Comparison of ENCODE assay signal across 19 cellular contexts in the genomic region with DNA sequence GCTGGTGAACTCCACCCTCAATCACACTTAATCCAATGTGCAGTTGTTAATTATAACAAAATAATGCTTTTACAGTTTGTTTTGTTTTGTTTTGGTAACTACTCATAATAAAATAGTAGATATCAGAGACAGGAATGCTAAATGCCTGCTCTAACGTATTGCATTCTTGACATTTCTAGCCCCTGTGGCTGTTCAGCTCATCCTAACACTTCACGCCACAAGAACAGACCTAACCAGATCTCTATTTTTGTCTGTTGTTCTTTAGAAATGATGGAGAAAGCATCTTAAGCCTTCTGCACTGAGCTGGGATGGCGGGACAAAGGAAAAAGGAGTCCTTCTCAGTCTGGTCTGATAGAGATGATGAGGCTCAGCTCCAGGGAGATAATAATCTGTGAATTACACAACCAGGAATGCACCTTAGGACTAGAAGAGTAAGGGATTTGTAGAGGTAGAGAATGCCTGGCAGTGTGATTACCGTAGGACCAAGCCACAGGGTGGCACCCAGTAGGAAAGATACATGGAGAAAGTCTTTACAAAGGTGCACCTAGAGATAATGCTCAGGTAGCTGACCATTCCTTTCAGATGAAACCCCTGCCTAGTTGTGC.
A peak's percentile ranks its signal among the peaks of the same experiment; 100 is the strongest.
DNase-seq lines count a peak whose midpoint lies in the region; ATAC-seq, FAIRE-seq and TF ChIP-seq lines count a peak whose summit lies in the region.
"Had no signal": no experiment of that assay in that cellular context is flagged by ENCODE, and none has a peak within 500 bp of the region (broad histone marks: within the 10 kb centered on the region; RNA-seq: fewer than 3 reads in every experiment).

No MANE protein-coding gene starts in this region.

- H3K4me3 ChIP-seq in astrocyte (ENCODE audit: insufficient read depth, low read depth, low read length) (no peak overlapping the region), right cardiac atrium (ENCODE audit: low read length) (no peak overlapping the region), sigmoid colon (peak overlapping the region in 1 of 4 donors; percentile 8)
- H3K4me3 ChIP-seq in naive thymus-derived CD4-positive, alpha-beta T cell (ENCODE audit: low read length) = no peak overlapping the region
- H3K4me3 ChIP-seq: ascending aorta, lower lobe of right lung, right lobe of liver had no signal

- H3K4me1 Mint-ChIP-seq in astrocyte (ENCODE audit: low read depth, unreplicated experiment) = peaks cover 6% of the 10 kb centered on the region
- no peaks in the 10 kb centered on the region for H3K4me1 Mint-ChIP-seq in naive thymus-derived CD4-positive, alpha-beta T cell

- no peaks in the 10 kb centered on the region for H3K79me2 ChIP-seq in astrocyte (ENCODE audit: insufficient read depth, low read length)

- H3K4me1 ChIP-seq in astrocyte (ENCODE audit: insufficient read depth, low read length) (no peaks in the 10 kb centered on the region), right cardiac atrium (ENCODE audit: control insufficient read depth, insufficient read depth, low read length) (no peaks in the 10 kb centered on the region), sigmoid colon (peaks cover 0 to 98% (median 45%) of the 10 kb centered on the region in 4 donors)
- H3K4me1 ChIP-seq in naive thymus-derived CD4-positive, alpha-beta T cell (ENCODE audit: control insufficient read depth in 2 of 2, insufficient read depth in 2 of 2, low read length in 2 of 2) = no peaks in the 10 kb centered on the region
- H3K4me1 ChIP-seq: ascending aorta, lower lobe of right lung, right lobe of liver had no signal

- H2AFZ ChIP-seq in astrocyte (ENCODE audit: low read depth, low read length) = no peak overlapping the region

- no peaks in the 10 kb centered on the region for H3K9me3 Mint-ChIP-seq in astrocyte (ENCODE audit: unreplicated experiment)
- H3K9me3 Mint-ChIP-seq in naive thymus-derived CD4-positive, alpha-beta T cell = no peaks in the 10 kb centered on the region

- no peak for TF ChIP-seq POLR2A in sigmoid colon (IDR thresholded peaks at IDR 0.05)

- H3K36me3 Mint-ChIP-seq in astrocyte (ENCODE audit: low read depth, unreplicated experiment) = no peaks in the 10 kb centered on the region
- no peaks in the 10 kb centered on the region for H3K36me3 Mint-ChIP-seq in naive thymus-derived CD4-positive, alpha-beta T cell

- no peak overlapping the region for H3K27ac Mint-ChIP-seq in astrocyte (ENCODE audit: unreplicated experiment)
- no peak overlapping the region for H3K27ac Mint-ChIP-seq in naive thymus-derived CD4-positive, alpha-beta T cell

- H3K9ac ChIP-seq in astrocyte (ENCODE audit: low read length) = no peak overlapping the region

- H3K4me2 ChIP-seq in astrocyte (ENCODE audit: low read length) = no peak overlapping the region

- H3K27ac ChIP-seq in astrocyte (ENCODE audit: low read depth, low read length) (no peak overlapping the region), right cardiac atrium (ENCODE audit: low read length) (peak overlapping the region; percentile 78), sigmoid colon (peak overlapping the region; percentile 58 to 90 (median 78))
- no peak overlapping the region for H3K27ac ChIP-seq in naive thymus-derived CD4-positive, alpha-beta T cell (ENCODE audit: low read depth, low read length)
- H3K27ac ChIP-seq: ascending aorta, HL-60, lower lobe of right lung, neutrophil, right lobe of liver had no signal

- peak; percentile 47 to 65 for ATAC-seq in right cardiac atrium
- no peak for ATAC-seq in naive thymus-derived CD4-positive, alpha-beta T cell
- ATAC-seq: right lobe of liver had no signal

- CTCF ChIA-PET in naive thymus-derived CD4-positive, alpha-beta T cell (lab: Charles Lee) = no interaction called here

- peak; percentile 44 for DNase-seq in ELF-1 (ENCODE audit: low read depth, low spot score)
- DNase-seq in astrocyte (ENCODE audit: low read depth) = peak; percentile 2
- no peak for DNase-seq in right cardiac atrium
- DNase-seq in sigmoid colon = no peak
- no peak for DNase-seq in NCI-H82 (lab: John Stamatoyannopoulos, UW)
- no peak for DNase-seq in NCI-H446 treated with DMSO at 0.1 percent for 48 hours (lab: John Stamatoyannopoulos, UW)
- DNase-seq in naive thymus-derived CD4-positive, alpha-beta T cell = no peak
- DNase-seq: activated CD4-positive, alpha-beta T cell treated with anti-CD3 and anti-CD28 coated beads for 4 hours; activated CD8-positive, alpha-beta memory T cell treated with anti-CD3 and anti-CD28 coated beads, Interleukin-2, amount 50 U/mL, for 4 hours; activated gamma-delta T cell treated with Interleukin-2 at 50 U/mL for 16 hours; cortex of kidney; lower lobe of right lung; NCI-H1048; NCI-H69; right lobe of liver; stimulated activated CD4-positive, alpha-beta T cell treated with anti-CD3 and anti-CD28 coated beads, Interleukin-2, amount 100 ng/mL, for 24 hours had no signal

- no peak for FAIRE-seq in astrocyte (lab: Jason Lieb, UNC)

- WGBS in right cardiac atrium = 56% methylated on average over 4 of the region's 4 CpGs
- 76 to 82% methylated on average over 4 of the region's 4 CpGs for WGBS in sigmoid colon, 2 donors

- no peaks in the 10 kb centered on the region for H3K36me3 ChIP-seq in astrocyte (ENCODE audit: insufficient read depth, low read length)
- no peaks in the 10 kb centered on the region for H3K36me3 ChIP-seq in sigmoid colon
- no peaks in the 10 kb centered on the region for H3K36me3 ChIP-seq in naive thymus-derived CD4-positive, alpha-beta T cell (ENCODE audit: control insufficient read depth in 2 of 3, insufficient read depth in 3 of 3, low read length in 3 of 3)
- H3K36me3 ChIP-seq: ascending aorta, lower lobe of right lung, neutrophil, right lobe of liver had no signal

- H3K9me3 ChIP-seq in astrocyte (ENCODE audit: insufficient read depth, low read depth, low read length) (no peaks in the 10 kb centered on the region), right cardiac atrium (ENCODE audit: control insufficient read depth, low read length) (no peaks in the 10 kb centered on the region), sigmoid colon (no peaks in the 10 kb centered on the region)
- no peaks in the 10 kb centered on the region for H3K9me3 ChIP-seq in naive thymus-derived CD4-positive, alpha-beta T cell (ENCODE audit: control insufficient read depth in 2 of 3, low read length in 3 of 3)
- H3K9me3 ChIP-seq: ascending aorta, lower lobe of right lung, neutrophil, right lobe of liver had no signal

- intact Hi-C loops in right cardiac atrium (cut with DNase I) = no loop called here
- intact Hi-C loops in sigmoid colon (cut with DNase I) = no loop called here
- intact Hi-C loops in naive thymus-derived CD4-positive, alpha-beta T cell (cut with micrococcal nuclease) = no loop called here

- TF ChIP-seq CTCF in astrocyte (IDR thresholded peaks at IDR 0.05; ENCODE audit: insufficient read depth, low read depth, low read length) = no peak
- no peak for TF ChIP-seq CTCF in sigmoid colon (IDR thresholded peaks at IDR 0.05)

- no peaks in the 10 kb centered on the region for H3K27me3 Mint-ChIP-seq in astrocyte (ENCODE audit: low read depth, unreplicated experiment)
- peaks cover 0 to 27% (median 5%) of the 10 kb centered on the region in 5 donors for H3K27me3 Mint-ChIP-seq in naive thymus-derived CD4-positive, alpha-beta T cell

- POLR2A ChIA-PET in naive thymus-derived CD4-positive, alpha-beta T cell (lab: Charles Lee) = no interaction called here

- no peak for TF ChIP-seq EP300 in sigmoid colon (IDR thresholded peaks at IDR 0.05)

- H3K27me3 ChIP-seq in astrocyte (ENCODE audit: insufficient read depth, low read length) (no peaks in the 10 kb centered on the region), right cardiac atrium (ENCODE audit: control insufficient read depth, insufficient read depth) (no peaks in the 10 kb centered on the region), sigmoid colon (no peaks in the 10 kb centered on the region)
- H3K27me3 ChIP-seq in naive thymus-derived CD4-positive, alpha-beta T cell (ENCODE audit: control insufficient read depth in 2 of 2, insufficient read depth in 2 of 2, low read length in 2 of 2) = no peaks in the 10 kb centered on the region
- H3K27me3 ChIP-seq: ascending aorta, neutrophil, right lobe of liver had no signal

- no peaks in the 10 kb centered on the region for H4K20me1 ChIP-seq in astrocyte (ENCODE audit: insufficient read depth, low read length)

- no peak overlapping the region for H3K4me3 Mint-ChIP-seq in astrocyte (ENCODE audit: unreplicated experiment)
- no peak overlapping the region for H3K4me3 Mint-ChIP-seq in naive thymus-derived CD4-positive, alpha-beta T cell

Comparison
In these comparisons a context has a peak if more than half of its experiments do, and no peak if none do; other contexts are left out.
1. DNase-seq: peak in ELF-1 (single experiment) and astrocyte (single experiment); none in right cardiac atrium (0 of 3), sigmoid colon (single experiment), NCI-H82 (single experiment), NCI-H446 treated with DMSO at 0.1 percent for 48 hours (single experiment) and naive thymus-derived CD4-positive, alpha-beta T cell (0 of 9).
2. H3K27ac ChIP-seq: peak in right cardiac atrium (single experiment) and sigmoid colon (4 of 4); none in astrocyte (single experiment) and naive thymus-derived CD4-positive, alpha-beta T cell (single experiment).